3 cellular contexts compared by ENCODE assay signal in genomic region chr21:31814356-31814755, GRCh38. TPM values are rescaled to one million over a fixed set of nuclear protein-coding genes. Genes with fewer than 3 reads are reported as not detected.
"Had no signal": no experiment of that assay in that cellular context is flagged by ENCODE, and none has a peak within 500 bp of the region (broad histone marks: within the 10 kb centered on the region; RNA-seq: fewer than 3 reads in every experiment).

No MANE protein-coding gene starts in this region.

RNA-seq across cellular contexts. Expression of gene HUNK, which starts 58.5 kb away (rescaled TPM):
- total RNA-seq: HT-29, HT1080 had no signal
- polyA plus RNA-seq: IgD-negative memory B cell had no signal
